In genomic region chr5:14954620-14955343, GRCh38 we compare ENCODE assay signal across 16 cellular contexts.
"Had no signal": no experiment of that assay in that cellular context is flagged by ENCODE, and none has a peak within 500 bp of the region (broad histone marks: within the 10 kb centered on the region; RNA-seq: fewer than 3 reads in every experiment).

No MANE protein-coding gene starts in this region.

- H3K4me1 ChIP-seq: breast epithelium, psoas muscle had no signal

- H3K27me3 ChIP-seq: breast epithelium, esophagus squamous epithelium, ovary had no signal

- H3K9me3 ChIP-seq: breast epithelium, esophagus squamous epithelium, ovary, psoas muscle had no signal

- FAIRE-seq: astrocyte had no signal

- H3K4me3 ChIP-seq: breast epithelium, esophagus squamous epithelium, ovary, psoas muscle had no signal

- H3K27me3 Mint-ChIP-seq: activated CD4-positive, alpha-beta T cell treated with anti-CD3 and anti-CD28 coated beads for 36 hours; activated naive CD4-positive, alpha-beta T cell treated with anti-CD3 and anti-CD28 coated beads, Interleukin-2, amount 50 U/mL, for 24 hours; stimulated activated memory B cell treated with anti-CD40 and anti-IgM and Interleukin-4, amounts not matched to agents 10 μg/mL and 1 μg/mL and 100 μg/mL, for 72 hours had no signal

- H3K36me3 ChIP-seq: breast epithelium, esophagus squamous epithelium, ovary had no signal

- H3K27ac ChIP-seq: breast epithelium, esophagus squamous epithelium, ovary, psoas muscle had no signal

- H3K4me3 Mint-ChIP-seq: activated CD4-positive, alpha-beta T cell treated with anti-CD3 and anti-CD28 coated beads for 36 hours; activated naive CD4-positive, alpha-beta T cell treated with anti-CD3 and anti-CD28 coated beads, Interleukin-2, amount 50 U/mL, for 24 hours; dendritic cell treated with granulocyte-macrophage colony-stimulating factor and Interleukin-4, amounts not matched to agents 40 ng/mL and 50 ng/mL, for 4 days; natural killer cell; stimulated activated memory B cell treated with anti-CD40 and anti-IgM and Interleukin-4, amounts not matched to agents 10 μg/mL and 1 μg/mL and 100 μg/mL, for 72 hours had no signal

- H3K9me3 Mint-ChIP-seq: activated naive CD4-positive, alpha-beta T cell treated with anti-CD3 and anti-CD28 coated beads, Interleukin-2, amount 50 U/mL, for 24 hours; dendritic cell treated with granulocyte-macrophage colony-stimulating factor and Interleukin-4, amounts not matched to agents 40 ng/mL and 50 ng/mL, for 4 days; natural killer cell; stimulated activated memory B cell treated with anti-CD40 and anti-IgM and Interleukin-4, amounts not matched to agents 10 μg/mL and 1 μg/mL and 100 μg/mL, for 72 hours had no signal

- ATAC-seq: activated CD4-positive, alpha-beta T cell treated with anti-CD3 and anti-CD28 coated beads for 36 hours; natural killer cell; psoas muscle; sciatic nerve; stimulated activated memory B cell treated with anti-CD40 and anti-IgM and Interleukin-4, amounts not matched to agents 10 μg/mL and 1 μg/mL and 100 μg/mL, for 72 hours had no signal

- H3K4me1 Mint-ChIP-seq: activated naive CD4-positive, alpha-beta T cell treated with anti-CD3 and anti-CD28 coated beads, Interleukin-2, amount 50 U/mL, for 24 hours; natural killer cell had no signal

- H3K27ac Mint-ChIP-seq: activated CD4-positive, alpha-beta T cell treated with anti-CD3 and anti-CD28 coated beads for 36 hours; activated naive CD4-positive, alpha-beta T cell treated with anti-CD3 and anti-CD28 coated beads, Interleukin-2, amount 50 U/mL, for 24 hours; dendritic cell treated with granulocyte-macrophage colony-stimulating factor and Interleukin-4, amounts not matched to agents 40 ng/mL and 50 ng/mL, for 4 days; natural killer cell; stimulated activated memory B cell treated with anti-CD40 and anti-IgM and Interleukin-4, amounts not matched to agents 10 μg/mL and 1 μg/mL and 100 μg/mL, for 72 hours had no signal

- DNase-seq: activated CD4-positive, alpha-beta T cell treated with anti-CD3 and anti-CD28 coated beads for 36 hours; activated CD4-positive, alpha-beta T cell treated with anti-CD3 and anti-CD28 coated beads, Interleukin-2, amount 50 U/mL, for 48 hours; activated gamma-delta T cell; effector memory CD4-positive, alpha-beta T cell; esophagus squamous epithelium; foreskin fibroblast; natural killer cell; ovary; psoas muscle; stimulated activated CD4-positive, alpha-beta T cell treated with anti-CD3 and anti-CD28 coated beads, Interleukin-4, amount 100 ng/mL, for 4 hours had no signal
